Comparison of ENCODE assay signal across 8 cellular contexts in the genomic region with DNA sequence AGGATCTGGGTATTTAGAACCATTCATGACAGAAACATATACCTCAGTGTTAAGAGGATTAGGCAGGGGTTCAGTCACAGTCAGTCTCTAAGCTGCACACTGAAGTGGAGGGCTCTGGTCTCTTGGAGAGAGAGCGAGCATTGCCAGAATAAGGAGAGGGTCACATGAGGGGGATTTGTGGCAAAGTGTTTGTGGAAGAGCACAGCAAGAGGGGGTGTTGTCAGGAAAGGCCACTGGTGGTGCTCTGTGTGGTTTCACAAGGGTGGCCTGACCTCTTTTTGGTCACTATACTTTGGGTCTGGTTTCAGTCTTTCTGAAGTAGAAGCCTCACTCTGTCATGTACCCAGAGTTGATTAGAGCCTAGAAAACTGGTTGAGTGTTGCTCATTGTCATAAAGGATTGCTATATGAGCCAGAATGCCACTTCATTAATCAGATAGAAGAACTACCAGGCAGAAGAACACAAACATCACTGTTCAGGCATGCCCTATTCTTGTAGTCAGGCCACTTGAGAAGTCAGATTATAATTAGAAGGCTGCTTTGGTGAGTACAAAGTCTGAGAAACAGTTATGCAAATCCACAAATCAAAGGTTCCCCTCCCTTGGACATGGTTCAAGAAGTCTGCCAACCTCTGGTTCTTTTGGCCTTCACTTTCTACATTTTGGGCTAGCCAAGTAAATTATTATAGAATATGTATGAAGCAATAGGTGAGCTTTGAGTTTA. TPM values are rescaled to one million over a fixed set of nuclear protein-coding genes. Genes with fewer than 3 reads are reported as not detected.
DNase-seq lines count a peak whose midpoint lies in the region; ATAC-seq lines count a peak whose summit lies in the region.
"Had no signal": no experiment of that assay in that cellular context is flagged by ENCODE, and none has a peak within 500 bp of the region (broad histone marks: within the 10 kb centered on the region; RNA-seq: fewer than 3 reads in every experiment).

No MANE protein-coding gene starts in this region.

- H3K36me3 Mint-ChIP-seq in activated naive CD8-positive, alpha-beta T cell treated with anti-CD3 and anti-CD28 coated beads, Interleukin-2, amount 50 U/mL, for 24 hours (ENCODE audit: low read depth) = peaks cover 22% of the 10 kb centered on the region
- H3K36me3 Mint-ChIP-seq in stimulated activated memory B cell treated with anti-CD40 and anti-IgM and Interleukin-4, amounts not matched to agents 10 μg/mL and 1 μg/mL and 100 μg/mL, for 72 hours = peaks cover 21% of the 10 kb centered on the region
- H3K36me3 Mint-ChIP-seq in activated T-cell treated with anti-CD3 and anti-CD28 coated beads, Interleukin-2, amount 50 U/mL, for 4 hours (ENCODE audit: insufficient read depth) = peaks cover 4% of the 10 kb centered on the region
- peaks cover 36% of the 10 kb centered on the region for H3K36me3 Mint-ChIP-seq in T-cell

- peak overlapping the region; percentile 18 for H3K27ac Mint-ChIP-seq in activated naive CD8-positive, alpha-beta T cell treated with anti-CD3 and anti-CD28 coated beads, Interleukin-2, amount 50 U/mL, for 24 hours
- H3K27ac Mint-ChIP-seq in stimulated activated memory B cell treated with anti-CD40 and anti-IgM and Interleukin-4, amounts not matched to agents 10 μg/mL and 1 μg/mL and 100 μg/mL, for 72 hours = peak overlapping the region; percentile 81
- H3K27ac Mint-ChIP-seq in T-cell = no peak overlapping the region
- H3K27ac Mint-ChIP-seq: activated T-helper 2 cell treated with anti-CD3 and anti-CD28 coated beads, Interferon-gamma antibody, Interleukin-2, Interleukin-4, amounts not matched to agents 10 μg/mL and 5 μg/mL and 100 μg/mL, durations not matched to agents 14 hours and 24 hours and 36 hours had no signal

- H3K4me1 Mint-ChIP-seq in activated naive CD8-positive, alpha-beta T cell treated with anti-CD3 and anti-CD28 coated beads, Interleukin-2, amount 50 U/mL, for 24 hours = peaks cover 19% of the 10 kb centered on the region
- peaks cover 57% of the 10 kb centered on the region for H3K4me1 Mint-ChIP-seq in stimulated activated memory B cell treated with anti-CD40 and anti-IgM and Interleukin-4, amounts not matched to agents 10 μg/mL and 1 μg/mL and 100 μg/mL, for 72 hours
- H3K4me1 Mint-ChIP-seq in activated T-cell treated with anti-CD3 and anti-CD28 coated beads, Interleukin-2, amount 50 U/mL, for 4 hours (ENCODE audit: low read depth) = peaks cover 15% of the 10 kb centered on the region
- peaks cover 9 to 30% (median 26%) of the 10 kb centered on the region in 3 donors for H3K4me1 Mint-ChIP-seq in T-cell

- CTCF ChIA-PET in T-cell (lab: Charles Lee) = no interaction called here

- H3K27me3 Mint-ChIP-seq in activated naive CD8-positive, alpha-beta T cell treated with anti-CD3 and anti-CD28 coated beads, Interleukin-2, amount 50 U/mL, for 24 hours = no peaks in the 10 kb centered on the region
- no peaks in the 10 kb centered on the region for H3K27me3 Mint-ChIP-seq in stimulated activated memory B cell treated with anti-CD40 and anti-IgM and Interleukin-4, amounts not matched to agents 10 μg/mL and 1 μg/mL and 100 μg/mL, for 72 hours
- no peaks in the 10 kb centered on the region for H3K27me3 Mint-ChIP-seq in activated T-cell treated with anti-CD3 and anti-CD28 coated beads, Interleukin-2, amount 50 U/mL, for 4 hours (ENCODE audit: low read depth)
- no peaks in the 10 kb centered on the region for H3K27me3 Mint-ChIP-seq in T-cell

- POLR2A ChIA-PET in T-cell (lab: Charles Lee) = interaction anchor here in 1 of 2 donors (0.5 kb wide), 1 partner anchor 25 kb away, joined by 3 read pairs; no protein-coding TSS in a partner anchor

- no peak overlapping the region for H3K4me3 Mint-ChIP-seq in activated naive CD8-positive, alpha-beta T cell treated with anti-CD3 and anti-CD28 coated beads, Interleukin-2, amount 50 U/mL, for 24 hours
- H3K4me3 Mint-ChIP-seq in stimulated activated memory B cell treated with anti-CD40 and anti-IgM and Interleukin-4, amounts not matched to agents 10 μg/mL and 1 μg/mL and 100 μg/mL, for 72 hours = peak overlapping the region; percentile 57
- no peak overlapping the region for H3K4me3 Mint-ChIP-seq in activated T-cell treated with anti-CD3 and anti-CD28 coated beads, Interleukin-2, amount 50 U/mL, for 4 hours
- no peak overlapping the region for H3K4me3 Mint-ChIP-seq in T-cell

- DNase-seq in activated naive CD8-positive, alpha-beta T cell treated with anti-CD3 and anti-CD28 coated beads, Interleukin-2, amount 50 U/mL, for 24 hours = no peak
- no peak for DNase-seq in activated naive CD4-positive, alpha-beta T cell treated with anti-CD3 and anti-CD28 coated beads, Interleukin-2, amount 50 U/mL, for 16 hours
- no peak for DNase-seq in activated T-cell treated with anti-CD3 and anti-CD28 coated beads, Interleukin-2, amount 50 U/mL, for 4 hours
- no peak for DNase-seq in T-cell

- no peaks in the 10 kb centered on the region for H3K9me3 Mint-ChIP-seq in activated naive CD8-positive, alpha-beta T cell treated with anti-CD3 and anti-CD28 coated beads, Interleukin-2, amount 50 U/mL, for 24 hours
- H3K9me3 Mint-ChIP-seq in stimulated activated memory B cell treated with anti-CD40 and anti-IgM and Interleukin-4, amounts not matched to agents 10 μg/mL and 1 μg/mL and 100 μg/mL, for 72 hours = no peaks in the 10 kb centered on the region
- no peaks in the 10 kb centered on the region for H3K9me3 Mint-ChIP-seq in activated T-cell treated with anti-CD3 and anti-CD28 coated beads, Interleukin-2, amount 50 U/mL, for 4 hours
- H3K9me3 Mint-ChIP-seq in T-cell = no peaks in the 10 kb centered on the region
- H3K9me3 Mint-ChIP-seq: activated T-helper 2 cell treated with anti-CD3 and anti-CD28 coated beads, Interferon-gamma antibody, Interleukin-2, Interleukin-4, amounts not matched to agents 10 μg/mL and 5 μg/mL and 100 μg/mL, durations not matched to agents 14 hours and 24 hours and 36 hours had no signal

- peak; percentile 90 for ATAC-seq in GM19397 (IDR thresholded peaks at IDR 0.05; ENCODE audit: unreplicated experiment)
- ATAC-seq in HG03060 (IDR thresholded peaks at IDR 0.05; ENCODE audit: low read depth, unreplicated experiment) = peak; percentile 91
- ATAC-seq in activated naive CD8-positive, alpha-beta T cell treated with anti-CD3 and anti-CD28 coated beads, Interleukin-2, amount 50 U/mL, for 24 hours = no peak
- ATAC-seq in stimulated activated memory B cell treated with anti-CD40 and anti-IgM and Interleukin-4, amounts not matched to agents 10 μg/mL and 1 μg/mL and 100 μg/mL, for 72 hours = peak; percentile 90
- no peak for ATAC-seq in activated T-cell treated with anti-CD3 and anti-CD28 coated beads, Interleukin-2, amount 50 U/mL, for 4 hours
- ATAC-seq in T-cell (replicated peaks in 1 of 4) = no peak

RNA-seq across cellular contexts. Expression of a gene that starts 8.4 kb away (rescaled TPM):
- total RNA-seq in activated T-cell treated with anti-CD3 and anti-CD28 coated beads, Interleukin-2, amount 50 U/mL, for 4 hours = 10 to 100 TPM; 10.4 to 17.8 (median 14.8) TPM
- 10 to 100 TPM; 14.1 to 21.5 (median 17.7) TPM for total RNA-seq in T-cell

RNA-seq across cellular contexts. Expression of a gene that starts 30.2 kb away (rescaled TPM):
- total RNA-seq in activated T-cell treated with anti-CD3 and anti-CD28 coated beads, Interleukin-2, amount 50 U/mL, for 4 hours = 10 to 100 TPM in 2 of 3 donors, 1 to 10 TPM in 1; 6.5 to 11.6 (median 10.1) TPM
- total RNA-seq in T-cell = 10 to 100 TPM in 2 of 5 donors, 1 to 10 TPM in 3; 8.3 to 23.1 (median 8.6) TPM

RNA-seq across cellular contexts. Expression of a gene that starts 30.6 kb away (rescaled TPM):
- 10 to 100 TPM; 26.1 to 37.2 (median 28.6) TPM for total RNA-seq in activated T-cell treated with anti-CD3 and anti-CD28 coated beads, Interleukin-2, amount 50 U/mL, for 4 hours
- total RNA-seq in T-cell = 100 to 1,000 TPM in 3 of 5 donors, 10 to 100 TPM in 2; 85.5 to 146 (median 106) TPM

Comparison
In these comparisons a context has a peak if more than half of its experiments do, and no peak if none do; other contexts are left out.
1. ATAC-seq: peak in GM19397 (single experiment), HG03060 (single experiment) and stimulated activated memory B cell treated with anti-CD40 and anti-IgM and Interleukin-4, amounts not matched to agents 10 μg/mL and 1 μg/mL and 100 μg/mL, for 72 hours (single experiment); none in activated naive CD8-positive, alpha-beta T cell treated with anti-CD3 and anti-CD28 coated beads, Interleukin-2, amount 50 U/mL, for 24 hours (single experiment), activated T-cell treated with anti-CD3 and anti-CD28 coated beads, Interleukin-2, amount 50 U/mL, for 4 hours (0 of 2) and T-cell (0 of 4).
2. H3K27ac Mint-ChIP-seq: peak in activated naive CD8-positive, alpha-beta T cell treated with anti-CD3 and anti-CD28 coated beads, Interleukin-2, amount 50 U/mL, for 24 hours (single experiment) and stimulated activated memory B cell treated with anti-CD40 and anti-IgM and Interleukin-4, amounts not matched to agents 10 μg/mL and 1 μg/mL and 100 μg/mL, for 72 hours (single experiment); none in T-cell (0 of 2).